8 cellular contexts compared by ENCODE assay signal in the genomic region with DNA sequence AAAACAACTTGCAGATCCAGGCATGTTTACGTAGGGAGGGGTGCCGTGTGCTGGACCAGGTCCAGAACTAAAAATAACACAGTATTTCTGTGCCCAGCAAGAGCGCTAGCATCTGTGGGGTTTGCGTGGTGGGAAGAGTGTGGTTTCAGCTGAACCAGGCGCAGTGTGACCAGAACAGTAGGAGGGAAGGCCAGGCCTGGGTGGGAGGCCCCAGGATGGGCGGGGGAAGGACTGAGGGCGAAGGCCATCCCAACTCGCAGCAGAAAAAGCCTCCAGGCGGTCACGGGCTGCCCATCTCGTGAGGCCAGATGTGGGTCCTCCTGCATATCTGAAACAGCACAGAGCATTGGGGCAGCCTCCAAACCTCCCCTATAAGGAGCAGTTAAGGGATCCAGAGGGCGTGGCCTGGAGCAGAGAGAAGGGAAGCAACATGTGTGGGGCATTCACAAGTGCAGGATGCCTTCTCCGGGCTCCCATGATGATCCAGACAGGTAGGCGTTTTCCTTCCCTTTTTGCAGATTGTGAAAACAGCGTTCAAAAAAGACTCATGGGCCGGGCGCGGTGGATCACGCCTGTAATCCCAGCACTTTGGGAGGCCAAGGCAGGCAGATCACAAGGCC. TPM values are rescaled to one million over a fixed set of nuclear protein-coding genes. Genes with fewer than 3 reads are reported as not detected.
DNase-seq lines count a peak whose midpoint lies in the region; ATAC-seq, FAIRE-seq and TF ChIP-seq lines count a peak whose summit lies in the region.

No MANE protein-coding gene starts in this region.

- no peak for TF ChIP-seq EP300 in esophagus muscularis mucosa (IDR thresholded peaks at IDR 0.05)

- ATAC-seq in pancreas (peak; percentile 14 to 62 (median 48)), HG03460 (IDR thresholded peaks at IDR 0.05; ENCODE audit: unreplicated experiment) (no peak), GM18511 (IDR thresholded peaks at IDR 0.05; ENCODE audit: unreplicated experiment) (no peak)

- H3K9me3 ChIP-seq in esophagus muscularis mucosa (no peaks in the 10 kb centered on the region), pancreas (no peaks in the 10 kb centered on the region)

- no peak for FAIRE-seq in pancreas (lab: Jason Lieb, UNC)

- no peak for TF ChIP-seq POLR2A in esophagus muscularis mucosa (IDR thresholded peaks at IDR 0.05; ENCODE audit: low read depth)

- peak overlapping the region in 1 of 4 donors; percentile 1 for H3K4me3 ChIP-seq in esophagus muscularis mucosa
- no peak overlapping the region for H3K4me3 ChIP-seq in pancreas

- H3K4me1 ChIP-seq in esophagus muscularis mucosa (peaks cover 43 to 75% (median 68%) of the 10 kb centered on the region in 4 donors), pancreas (peaks cover 0 to 8% (median 6%) of the 10 kb centered on the region in 3 donors)

- H3K27me3 ChIP-seq in esophagus muscularis mucosa: no peaks in the 10 kb centered on the region
- no peaks in the 10 kb centered on the region for H3K27me3 ChIP-seq in pancreas

- DNase-seq in NCI-H345 (lab: John Stamatoyannopoulos, UW): peak; percentile 75
- no peak for DNase-seq in esophagus muscularis mucosa (ENCODE audit: extremely low spot score)
- peak in 1 of 6 donors; percentile 47 for DNase-seq in pancreas
- no peak for DNase-seq in activated naive CD4-positive, alpha-beta T cell treated with Interleukin-2 at 50 U/mL for 16 hours
- DNase-seq in DMS53 (lab: John Stamatoyannopoulos, UW): no peak

- intact Hi-C loops in esophagus muscularis mucosa (cut with DNase I) (no loop called here), pancreas (cut with DNase I) (loop anchor here in 1 of 3 donors (10.0 kb wide), 1 partner anchor 118 kb away; no protein-coding TSS in a partner anchor)

- H3K36me3 ChIP-seq in esophagus muscularis mucosa (no peaks in the 10 kb centered on the region), pancreas (no peaks in the 10 kb centered on the region)

- TF ChIP-seq CTCF in C4-2B (conservative IDR thresholded peaks at IDR 0.05): no peak
- TF ChIP-seq CTCF in esophagus muscularis mucosa (IDR thresholded peaks at IDR 0.05): no peak
- TF ChIP-seq CTCF in pancreas (IDR thresholded peaks at IDR 0.05): no peak

- WGBS in esophagus muscularis mucosa: 37% methylated on average over 19 of the region's 19 CpGs
- 45 to 50% methylated on average over 19 of the region's 19 CpGs for WGBS in pancreas, 2 donors

- H3K27ac ChIP-seq in C4-2B: peak overlapping the region; percentile 41
- peak overlapping the region; percentile 73 to 84 (median 78) for H3K27ac ChIP-seq in esophagus muscularis mucosa (replicated peaks in 1 of 4)
- peak overlapping the region in 2 of 4 donors; percentile 4 to 42 for H3K27ac ChIP-seq in pancreas

RNA-seq across cellular contexts. Expression of a gene that starts 17.8 kb away (rescaled TPM):
- total RNA-seq in esophagus muscularis mucosa (100 to 1,000 TPM; 349 to 416 (median 399) TPM), pancreas (100 to 1,000 TPM in 1 of 6 donors, 10 to 100 TPM in 5; 28.6 to 108 (median 33.8) TPM)
- polyA plus RNA-seq in pancreas: 10 to 100 TPM; 25.1 to 85.6 TPM

RNA-seq across cellular contexts. Expression of a gene that starts 57.9 kb away (rescaled TPM):
- total RNA-seq in esophagus muscularis mucosa: 100 to 1,000 TPM; 163 to 367 (median 253) TPM
- total RNA-seq in pancreas: 10 to 100 TPM; 21.8 to 53.1 (median 32.1) TPM
- polyA plus RNA-seq in pancreas: 10 to 100 TPM; 15.9 to 25.6 TPM

Comparison
In these comparisons a context has a peak if more than half of its experiments do, and no peak if none do; other contexts are left out.
1. ATAC-seq: peak in pancreas (4 of 4); none in HG03460 (single experiment) and GM18511 (single experiment).